ENCODE assay signal across 8 cellular contexts in genomic region chr2:207166349-207167128, GRCh38. TPM values are rescaled to one million over a fixed set of nuclear protein-coding genes. Genes with fewer than 3 reads are reported as not detected.
DNase-seq lines count a peak whose midpoint lies in the region; TF ChIP-seq lines count a peak whose summit lies in the region.

No MANE protein-coding gene starts in this region.

- peak; percentile 38 for TF ChIP-seq CTCF in parathyroid adenoma (IDR thresholded peaks at IDR 0.05)
- TF ChIP-seq CTCF in uterus (IDR thresholded peaks at IDR 0.05): peak in 3 of 4 experiments; percentile 32 to 58 (median 32)

- H3K27ac ChIP-seq in parathyroid adenoma (peak overlapping the region; percentile 99), uterus (peak overlapping the region; percentile 100)

- H3K36me3 ChIP-seq in adipocyte (ENCODE audit: control insufficient read depth, insufficient read depth, low read length, severe bottlenecking) (no peaks in the 10 kb centered on the region), parathyroid adenoma (ENCODE audit: control insufficient read depth, insufficient read depth, low read length) (no peaks in the 10 kb centered on the region), uterus (no peaks in the 10 kb centered on the region)

- peak overlapping the region; percentile 71 for H2AFZ ChIP-seq in parathyroid adenoma

- H3K9ac ChIP-seq in adipocyte (ENCODE audit: low read length): peak overlapping the region; percentile 98
- peak overlapping the region; percentile 98 for H3K9ac ChIP-seq in parathyroid adenoma

- H3K4me2 ChIP-seq in parathyroid adenoma (ENCODE audit: low read length): peak overlapping the region; percentile 95

- H3K9me3 ChIP-seq in adipocyte (ENCODE audit: control insufficient read depth, low read length): no peaks in the 10 kb centered on the region
- H3K9me3 ChIP-seq in parathyroid adenoma (ENCODE audit: control insufficient read depth, low read length): no peaks in the 10 kb centered on the region
- no peaks in the 10 kb centered on the region for H3K9me3 ChIP-seq in uterus

- no peaks in the 10 kb centered on the region for H3K27me3 ChIP-seq in adipocyte (replicated peaks; ENCODE audit: control insufficient read depth, insufficient read depth, low read length)
- no peaks in the 10 kb centered on the region for H3K27me3 ChIP-seq in parathyroid adenoma (ENCODE audit: control insufficient read depth, insufficient read depth, low read length)
- H3K27me3 ChIP-seq in uterus: no peaks in the 10 kb centered on the region

- H3K4me1 ChIP-seq in adipocyte (ENCODE audit: control insufficient read depth, insufficient read depth, low read length): peaks cover 43% of the 10 kb centered on the region
- H3K4me1 ChIP-seq in parathyroid adenoma: peaks cover 6% of the 10 kb centered on the region
- H3K4me1 ChIP-seq in uterus: no peaks in the 10 kb centered on the region

- peaks cover 11% of the 10 kb centered on the region for H3K79me2 ChIP-seq in parathyroid adenoma

- peak; percentile 96 to 97 for TF ChIP-seq POLR2A in uterus (IDR thresholded peaks at IDR 0.05)

- intact Hi-C loops in cardiac septum (cut with DNase I): loop anchor here (1.0 to 5.0 kb wide), 7 partner anchors 34 to 364 kb away; no protein-coding TSS in a partner anchor
- intact Hi-C loops in uterus (cut with DNase I; ENCODE audit: low total_unique reads): no loop called here

- DNase-seq in GM04504 (ENCODE audit: low read depth) (peak; percentile 67), GOT3 (lab: John Stamatoyannopoulos, UW) (peak; percentile 72), LHCN-M2 (ENCODE audit: low read depth) (peak; percentile 82), SKM-1 (lab: John Stamatoyannopoulos, UW; ENCODE audit: unreplicated experiment) (peak; percentile 57), adipocyte (ENCODE audit: low read depth) (peak; percentile 86), cardiac septum (ENCODE audit: low spot score) (peak; percentile 92), uterus (peak; percentile 82 to 83)

- peak overlapping the region; percentile 84 for H3K4me3 ChIP-seq in adipocyte (ENCODE audit: low read length)
- H3K4me3 ChIP-seq in parathyroid adenoma (ENCODE audit: low read depth, low read length): peak overlapping the region; percentile 82
- H3K4me3 ChIP-seq in uterus: peak overlapping the region; percentile 75 to 89

RNA-seq across cellular contexts. Expression of gene KLF7, which starts 0.8 kb away (rescaled TPM):
- total RNA-seq in LHCN-M2 (2014; rRNA removed): 11.4 and 11.6 TPM in 2 replicates
- 8.2 TPM for polyA plus RNA-seq in LHCN-M2 (2012)
- total RNA-seq in cardiac septum: 34.4 TPM
- 10 to 100 TPM; 20.9 to 96.0 (median 39.4) TPM for total RNA-seq in uterus

Comparison
In these comparisons a context has a peak if more than half of its experiments do, and no peak if none do; other contexts are left out.
1. Peak in every context shown above with its lines: DNase-seq, H3K4me3 ChIP-seq and H3K27ac ChIP-seq.